Comparison of ENCODE assay signal across 8 cellular contexts in the genomic region with DNA sequence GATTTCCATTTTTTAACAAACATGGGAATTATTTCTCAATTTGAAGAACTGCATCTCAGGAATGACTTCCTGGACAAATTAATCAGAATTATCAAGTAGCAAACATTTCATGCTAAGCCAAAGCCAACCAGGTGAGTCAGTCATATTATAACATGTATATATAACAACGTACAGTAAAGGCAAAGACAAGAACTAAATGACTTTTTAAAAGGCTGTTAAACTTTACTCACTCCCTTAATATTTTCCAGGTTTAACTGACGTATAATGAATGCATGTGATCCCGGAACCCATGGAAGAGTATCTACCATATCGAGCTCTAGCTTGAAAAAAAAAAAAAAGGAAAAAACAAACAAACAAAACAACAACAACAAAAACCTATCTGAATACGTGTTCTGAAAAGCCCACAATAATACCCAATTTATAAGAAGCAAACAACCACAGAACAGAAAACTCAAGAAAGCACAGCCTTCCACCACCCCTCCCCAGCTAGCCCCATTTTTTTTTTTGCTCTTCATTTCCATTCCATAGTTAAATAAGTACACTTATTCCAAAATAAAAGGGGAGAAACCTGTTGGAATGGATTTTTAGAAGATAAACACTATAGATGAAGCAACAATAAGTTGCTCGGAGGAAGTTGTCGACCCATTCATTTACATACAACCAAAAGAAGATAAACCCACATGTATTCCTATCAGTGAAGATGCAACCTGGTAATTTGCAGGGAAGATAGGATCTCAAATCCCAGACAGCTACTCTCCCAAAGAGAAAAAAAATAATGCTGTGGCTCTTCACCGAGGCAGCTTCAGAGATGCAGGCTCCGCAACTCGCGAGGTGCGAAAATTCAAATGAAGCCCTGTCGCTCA.
DNase-seq lines count a peak whose midpoint lies in the region; ATAC-seq and TF ChIP-seq lines count a peak whose summit lies in the region.

No MANE protein-coding gene starts in this region.

- DNase-seq in NCI-H1105 treated with DMSO at 0.1 percent for 48 hours (lab: John Stamatoyannopoulos, UW), result peak; percentile 33
- DNase-seq in NCI-H1105 (lab: John Stamatoyannopoulos, UW), result no peak
- DNase-seq in RKO (ENCODE audit: low spot score), result peak; percentile 65
- no peak for DNase-seq in epithelial cell of prostate (ENCODE audit: low read depth, low spot score)
- no peak for DNase-seq in NCI-H524 (lab: John Stamatoyannopoulos, UW)

- H3K9ac ChIP-seq in parathyroid adenoma, result peak overlapping the region; percentile 8

- TF ChIP-seq CTCF in parathyroid adenoma (IDR thresholded peaks at IDR 0.05), result no peak

- H2AFZ ChIP-seq in parathyroid adenoma, result peak overlapping the region; percentile 96

- no peaks in the 10 kb centered on the region for H3K36me3 ChIP-seq in parathyroid adenoma (ENCODE audit: control insufficient read depth, insufficient read depth, low read length)

- peak overlapping the region; percentile 76 for H3K4me3 ChIP-seq in parathyroid adenoma (ENCODE audit: low read depth, low read length)

- H3K27ac ChIP-seq in epithelial cell of prostate, result peak overlapping the region; percentile 81
- H3K27ac ChIP-seq in parathyroid adenoma, result peak overlapping the region; percentile 89

- peaks cover 4% of the 10 kb centered on the region for H3K4me1 ChIP-seq in parathyroid adenoma

- peak overlapping the region; percentile 68 for H3K4me2 ChIP-seq in parathyroid adenoma (ENCODE audit: low read length)

- H3K79me2 ChIP-seq in parathyroid adenoma, result no peaks in the 10 kb centered on the region

- H3K27me3 ChIP-seq in parathyroid adenoma (ENCODE audit: control insufficient read depth, insufficient read depth, low read length), result no peaks in the 10 kb centered on the region

- H3K9me3 ChIP-seq in parathyroid adenoma (ENCODE audit: control insufficient read depth, low read length), result no peaks in the 10 kb centered on the region

- ATAC-seq in GM18858 (IDR thresholded peaks at IDR 0.05; ENCODE audit: unreplicated experiment) (no peak), HG02798 (IDR thresholded peaks at IDR 0.05; ENCODE audit: poor library complexity, unreplicated experiment) (no peak)

Comparison
In these comparisons a context has a peak if more than half of its experiments do, and no peak if none do; other contexts are left out.
1. DNase-seq: peak in NCI-H1105 treated with DMSO at 0.1 percent for 48 hours (single experiment) and RKO (single experiment); none in NCI-H1105 (single experiment), epithelial cell of prostate (single experiment) and NCI-H524 (0 of 2).